In genomic region chr20:32287231-32287638, GRCh38 we compare ENCODE assay signal across 28 cellular contexts. TPM values are rescaled to one million over a fixed set of nuclear protein-coding genes. Genes with fewer than 3 reads are reported as not detected.
A peak's percentile ranks its signal among the peaks of the same experiment; 100 is the strongest.
DNase-seq lines count a peak whose midpoint lies in the region; ATAC-seq lines count a peak whose summit lies in the region.
"Had no signal": no experiment of that assay in that cellular context is flagged by ENCODE, and none has a peak within 500 bp of the region (broad histone marks: within the 10 kb centered on the region; RNA-seq: fewer than 3 reads in every experiment).

No MANE protein-coding gene starts in this region.

- H3K4me3 Mint-ChIP-seq in activated CD4-positive, alpha-beta T cell treated with anti-CD3 and anti-CD28 coated beads, Interleukin-2, amount 10 ng/mL, durations not matched to agents 24 days and 14 days = no peak overlapping the region
- H3K4me3 Mint-ChIP-seq in stimulated activated naive CD8-positive, alpha-beta T cell treated with anti-CD3 and anti-CD28 coated beads, Interleukin-15, Interleukin-2, amounts not matched to agents 100 ng/mL and 50 ng/mL, for 24 hours = peak overlapping the region; percentile 77
- no peak overlapping the region for H3K4me3 Mint-ChIP-seq in activated T-helper 2 cell treated with anti-CD3 and anti-CD28 coated beads, Interferon-gamma antibody, Interleukin-2, Interleukin-4, amounts not matched to agents 10 μg/mL and 5 μg/mL and 100 μg/mL, durations not matched to agents 14 hours and 24 hours and 36 hours (ENCODE audit: low read depth)
- H3K4me3 Mint-ChIP-seq in stimulated activated effector memory CD8-positive, alpha-beta T cell treated with anti-CD3 and anti-CD28 coated beads, Interleukin-12 subunit alpha, Interleukin-12 subunit beta, amount 100 ng/mL, for 72 hours = peak overlapping the region; percentile 64
- H3K4me3 Mint-ChIP-seq: CD8-positive, alpha-beta T cell; endodermal cell; stimulated activated memory B cell treated with anti-CD40 and anti-IgM and Interleukin-4, amounts not matched to agents 10 μg/mL and 1 μg/mL and 100 μg/mL, for 72 hours had no signal

- H3K9me3 ChIP-seq in HAP-1 = no peaks in the 10 kb centered on the region
- H3K9me3 ChIP-seq: gastrocnemius medialis, testis had no signal

- intact Hi-C loops in activated CD4-positive, alpha-beta T cell treated with anti-CD3 and anti-CD28 coated beads, Interleukin-2, amount 10 ng/mL, durations not matched to agents 24 days and 14 days (cut with micrococcal nuclease) = no loop called here
- intact Hi-C loops in activated T-helper 2 cell treated with anti-CD3 and anti-CD28 coated beads, Interferon-gamma antibody, Interleukin-2, Interleukin-4, amounts not matched to agents 10 μg/mL and 5 μg/mL and 100 μg/mL, durations not matched to agents 14 hours and 24 hours and 36 hours (cut with micrococcal nuclease) = no loop called here

- ATAC-seq in stimulated activated naive CD8-positive, alpha-beta T cell treated with anti-CD3 and anti-CD28 coated beads, Interleukin-15, Interleukin-2, amounts not matched to agents 100 U/mL and 50 U/mL, for 24 hours = no peak
- ATAC-seq in stimulated activated effector memory CD8-positive, alpha-beta T cell treated with anti-CD3 and anti-CD28 coated beads, Interleukin-12 subunit alpha, Interleukin-12 subunit beta, amount 100 ng/mL, for 72 hours = no peak
- no peak for ATAC-seq in HG02973 (IDR thresholded peaks at IDR 0.05; ENCODE audit: unreplicated experiment)
- ATAC-seq: CD8-positive, alpha-beta T cell; gastrocnemius medialis; SK-N-SH treated with all-trans-retinoic acid at 6 μM for 48 hours; stimulated activated memory B cell treated with anti-CD40 and anti-IgM and Interleukin-4, amounts not matched to agents 10 μg/mL and 1 μg/mL and 100 μg/mL, for 72 hours had no signal

- H3K4me3 ChIP-seq in HAP-1 = no peak overlapping the region
- H3K4me3 ChIP-seq: cardiac muscle cell, gastrocnemius medialis, GM23248, hepatocyte, testis had no signal

- H3K9me3 Mint-ChIP-seq in activated CD4-positive, alpha-beta T cell treated with anti-CD3 and anti-CD28 coated beads, Interleukin-2, amount 10 ng/mL, durations not matched to agents 24 days and 14 days = no peaks in the 10 kb centered on the region
- no peaks in the 10 kb centered on the region for H3K9me3 Mint-ChIP-seq in stimulated activated naive CD8-positive, alpha-beta T cell treated with anti-CD3 and anti-CD28 coated beads, Interleukin-15, Interleukin-2, amounts not matched to agents 100 ng/mL and 50 ng/mL, for 24 hours
- no peaks in the 10 kb centered on the region for H3K9me3 Mint-ChIP-seq in activated T-helper 2 cell treated with anti-CD3 and anti-CD28 coated beads, Interferon-gamma antibody, Interleukin-2, Interleukin-4, amounts not matched to agents 10 μg/mL and 5 μg/mL and 100 μg/mL, durations not matched to agents 14 hours and 24 hours and 36 hours
- H3K9me3 Mint-ChIP-seq in stimulated activated effector memory CD8-positive, alpha-beta T cell treated with anti-CD3 and anti-CD28 coated beads, Interleukin-12 subunit alpha, Interleukin-12 subunit beta, amount 100 ng/mL, for 72 hours = no peaks in the 10 kb centered on the region
- H3K9me3 Mint-ChIP-seq: CD8-positive, alpha-beta T cell; endodermal cell; stimulated activated memory B cell treated with anti-CD40 and anti-IgM and Interleukin-4, amounts not matched to agents 10 μg/mL and 1 μg/mL and 100 μg/mL, for 72 hours had no signal

- no peaks in the 10 kb centered on the region for H3K36me3 ChIP-seq in HAP-1 (replicated peaks)
- H3K36me3 ChIP-seq: cardiac muscle cell, gastrocnemius medialis had no signal

- H3K4me1 Mint-ChIP-seq in activated CD4-positive, alpha-beta T cell treated with anti-CD3 and anti-CD28 coated beads, Interleukin-2, amount 10 ng/mL, durations not matched to agents 24 days and 14 days = peaks cover 47% of the 10 kb centered on the region
- peaks cover 93% of the 10 kb centered on the region for H3K4me1 Mint-ChIP-seq in stimulated activated naive CD8-positive, alpha-beta T cell treated with anti-CD3 and anti-CD28 coated beads, Interleukin-15, Interleukin-2, amounts not matched to agents 100 ng/mL and 50 ng/mL, for 24 hours (ENCODE audit: low read depth)
- H3K4me1 Mint-ChIP-seq in activated T-helper 2 cell treated with anti-CD3 and anti-CD28 coated beads, Interferon-gamma antibody, Interleukin-2, Interleukin-4, amounts not matched to agents 10 μg/mL and 5 μg/mL and 100 μg/mL, durations not matched to agents 14 hours and 24 hours and 36 hours (ENCODE audit: low read depth) = peaks cover 51% of the 10 kb centered on the region
- peaks cover 55% of the 10 kb centered on the region for H3K4me1 Mint-ChIP-seq in stimulated activated effector memory CD8-positive, alpha-beta T cell treated with anti-CD3 and anti-CD28 coated beads, Interleukin-12 subunit alpha, Interleukin-12 subunit beta, amount 100 ng/mL, for 72 hours

- in situ Hi-C loops in HAP-1 (cut with MboI; ENCODE audit: low sequenced_read_pairs) = no loop called here

- peaks cover 29% of the 10 kb centered on the region for H3K4me1 ChIP-seq in HAP-1

- H3K27ac Mint-ChIP-seq in activated CD4-positive, alpha-beta T cell treated with anti-CD3 and anti-CD28 coated beads, Interleukin-2, amount 10 ng/mL, durations not matched to agents 24 days and 14 days = peak overlapping the region; percentile 37
- peak overlapping the region; percentile 96 for H3K27ac Mint-ChIP-seq in stimulated activated naive CD8-positive, alpha-beta T cell treated with anti-CD3 and anti-CD28 coated beads, Interleukin-15, Interleukin-2, amounts not matched to agents 100 ng/mL and 50 ng/mL, for 24 hours
- peak overlapping the region; percentile 73 for H3K27ac Mint-ChIP-seq in activated T-helper 2 cell treated with anti-CD3 and anti-CD28 coated beads, Interferon-gamma antibody, Interleukin-2, Interleukin-4, amounts not matched to agents 10 μg/mL and 5 μg/mL and 100 μg/mL, durations not matched to agents 14 hours and 24 hours and 36 hours
- H3K27ac Mint-ChIP-seq in stimulated activated effector memory CD8-positive, alpha-beta T cell treated with anti-CD3 and anti-CD28 coated beads, Interleukin-12 subunit alpha, Interleukin-12 subunit beta, amount 100 ng/mL, for 72 hours = peak overlapping the region; percentile 87
- H3K27ac Mint-ChIP-seq: endodermal cell; stimulated activated memory B cell treated with anti-CD40 and anti-IgM and Interleukin-4, amounts not matched to agents 10 μg/mL and 1 μg/mL and 100 μg/mL, for 72 hours had no signal

- H3K36me3 Mint-ChIP-seq in activated CD4-positive, alpha-beta T cell treated with anti-CD3 and anti-CD28 coated beads, Interleukin-2, amount 10 ng/mL, durations not matched to agents 24 days and 14 days (ENCODE audit: low read depth) = peaks cover 36% of the 10 kb centered on the region
- H3K36me3 Mint-ChIP-seq in stimulated activated naive CD8-positive, alpha-beta T cell treated with anti-CD3 and anti-CD28 coated beads, Interleukin-15, Interleukin-2, amounts not matched to agents 100 ng/mL and 50 ng/mL, for 24 hours (ENCODE audit: low read depth) = peaks cover 57% of the 10 kb centered on the region
- H3K36me3 Mint-ChIP-seq in activated T-helper 2 cell treated with anti-CD3 and anti-CD28 coated beads, Interferon-gamma antibody, Interleukin-2, Interleukin-4, amounts not matched to agents 10 μg/mL and 5 μg/mL and 100 μg/mL, durations not matched to agents 14 hours and 24 hours and 36 hours (ENCODE audit: low read depth) = peaks cover 48% of the 10 kb centered on the region
- H3K36me3 Mint-ChIP-seq in stimulated activated effector memory CD8-positive, alpha-beta T cell treated with anti-CD3 and anti-CD28 coated beads, Interleukin-12 subunit alpha, Interleukin-12 subunit beta, amount 100 ng/mL, for 72 hours = peaks cover 80% of the 10 kb centered on the region

- H3K27me3 Mint-ChIP-seq in activated CD4-positive, alpha-beta T cell treated with anti-CD3 and anti-CD28 coated beads, Interleukin-2, amount 10 ng/mL, durations not matched to agents 24 days and 14 days = no peaks in the 10 kb centered on the region
- no peaks in the 10 kb centered on the region for H3K27me3 Mint-ChIP-seq in stimulated activated naive CD8-positive, alpha-beta T cell treated with anti-CD3 and anti-CD28 coated beads, Interleukin-15, Interleukin-2, amounts not matched to agents 100 ng/mL and 50 ng/mL, for 24 hours
- no peaks in the 10 kb centered on the region for H3K27me3 Mint-ChIP-seq in activated T-helper 2 cell treated with anti-CD3 and anti-CD28 coated beads, Interferon-gamma antibody, Interleukin-2, Interleukin-4, amounts not matched to agents 10 μg/mL and 5 μg/mL and 100 μg/mL, durations not matched to agents 14 hours and 24 hours and 36 hours (ENCODE audit: low read depth)
- H3K27me3 Mint-ChIP-seq: stimulated activated memory B cell treated with anti-CD40 and anti-IgM and Interleukin-4, amounts not matched to agents 10 μg/mL and 1 μg/mL and 100 μg/mL, for 72 hours had no signal

- H3K27me3 ChIP-seq in HAP-1 (ENCODE audit: low read depth) = no peaks in the 10 kb centered on the region
- H3K27me3 ChIP-seq: cardiac muscle cell, gastrocnemius medialis, hepatocyte, testis had no signal

- DNase-seq in activated CD4-positive, alpha-beta T cell treated with anti-CD3 and anti-CD28 coated beads, Interleukin-2, amount 10 ng/mL, durations not matched to agents 24 days and 14 days = no peak
- DNase-seq in activated CD4-positive, alpha-beta T cell treated with anti-CD3 and anti-CD28 coated beads for 1 hour = no peak
- DNase-seq in stimulated activated naive CD8-positive, alpha-beta T cell treated with anti-CD3 and anti-CD28 coated beads, Interleukin-15, Interleukin-2, amounts not matched to agents 100 U/mL and 50 U/mL, for 24 hours = no peak
- DNase-seq in activated T-helper 2 cell treated with anti-CD3 and anti-CD28 coated beads, Interferon-gamma antibody, Interleukin-2, Interleukin-4, amounts not matched to agents 10 μg/mL and 5 μg/mL and 100 μg/mL, durations not matched to agents 14 hours and 24 hours and 36 hours (ENCODE audit: low spot score) = no peak
- no peak for DNase-seq in stimulated activated effector memory CD8-positive, alpha-beta T cell treated with anti-CD3 and anti-CD28 coated beads, Interleukin-12 subunit alpha, Interleukin-12 subunit beta, amount 100 ng/mL, for 72 hours (ENCODE audit: low spot score in 2 of 2)
- no peak for DNase-seq in HAP-1 (ENCODE audit: low spot score in 2 of 2)
- DNase-seq: activated gamma-delta T cell; anterior cingulate cortex; CD8-positive, alpha-beta T cell; DMS53; endodermal cell; gastrocnemius medialis; GDM1; GM23248; Kasumi-1; mesenchymal stem cell; NCI-H187; NCI-H2227 treated with DMSO at 0.1 percent for 48 hours; nucleus accumbens; small intestine; T-helper 9 cell; testis had no signal

RNA-seq across cellular contexts. Expression of gene KIF3B, which starts 9.8 kb away (rescaled TPM):
- total RNA-seq in activated CD4-positive, alpha-beta T cell treated with anti-CD3 and anti-CD28 coated beads, Interleukin-2, amount 10 ng/mL, durations not matched to agents 24 days and 14 days = 34.7 and 35.5 TPM in 2 replicates
- total RNA-seq in activated T-helper 2 cell treated with anti-CD3 and anti-CD28 coated beads, Interferon-gamma antibody, Interleukin-2, Interleukin-4, amounts not matched to agents 10 μg/mL and 5 μg/mL and 100 μg/mL, durations not matched to agents 14 hours and 24 hours and 36 hours = 40.6 and 42.2 TPM in 2 replicates

Comparison
In these comparisons a context has a peak if more than half of its experiments do, and no peak if none do; other contexts are left out.
1. H3K27ac Mint-ChIP-seq: peak in every context shown above with its lines; median percentile 96 in stimulated activated naive CD8-positive, alpha-beta T cell treated with anti-CD3 and anti-CD28 coated beads, Interleukin-15, Interleukin-2, amounts not matched to agents 100 ng/mL and 50 ng/mL, for 24 hours; 87 in stimulated activated effector memory CD8-positive, alpha-beta T cell treated with anti-CD3 and anti-CD28 coated beads, Interleukin-12 subunit alpha, Interleukin-12 subunit beta, amount 100 ng/mL, for 72 hours; 73 in activated T-helper 2 cell treated with anti-CD3 and anti-CD28 coated beads, Interferon-gamma antibody, Interleukin-2, Interleukin-4, amounts not matched to agents 10 μg/mL and 5 μg/mL and 100 μg/mL, durations not matched to agents 14 hours and 24 hours and 36 hours; 37 in activated CD4-positive, alpha-beta T cell treated with anti-CD3 and anti-CD28 coated beads, Interleukin-2, amount 10 ng/mL, durations not matched to agents 24 days and 14 days.
2. H3K4me3 Mint-ChIP-seq: peak in stimulated activated naive CD8-positive, alpha-beta T cell treated with anti-CD3 and anti-CD28 coated beads, Interleukin-15, Interleukin-2, amounts not matched to agents 100 ng/mL and 50 ng/mL, for 24 hours (single experiment) and stimulated activated effector memory CD8-positive, alpha-beta T cell treated with anti-CD3 and anti-CD28 coated beads, Interleukin-12 subunit alpha, Interleukin-12 subunit beta, amount 100 ng/mL, for 72 hours (single experiment); none in activated CD4-positive, alpha-beta T cell treated with anti-CD3 and anti-CD28 coated beads, Interleukin-2, amount 10 ng/mL, durations not matched to agents 24 days and 14 days (single experiment) and activated T-helper 2 cell treated with anti-CD3 and anti-CD28 coated beads, Interferon-gamma antibody, Interleukin-2, Interleukin-4, amounts not matched to agents 10 μg/mL and 5 μg/mL and 100 μg/mL, durations not matched to agents 14 hours and 24 hours and 36 hours (single experiment).